In the genomic region with DNA sequence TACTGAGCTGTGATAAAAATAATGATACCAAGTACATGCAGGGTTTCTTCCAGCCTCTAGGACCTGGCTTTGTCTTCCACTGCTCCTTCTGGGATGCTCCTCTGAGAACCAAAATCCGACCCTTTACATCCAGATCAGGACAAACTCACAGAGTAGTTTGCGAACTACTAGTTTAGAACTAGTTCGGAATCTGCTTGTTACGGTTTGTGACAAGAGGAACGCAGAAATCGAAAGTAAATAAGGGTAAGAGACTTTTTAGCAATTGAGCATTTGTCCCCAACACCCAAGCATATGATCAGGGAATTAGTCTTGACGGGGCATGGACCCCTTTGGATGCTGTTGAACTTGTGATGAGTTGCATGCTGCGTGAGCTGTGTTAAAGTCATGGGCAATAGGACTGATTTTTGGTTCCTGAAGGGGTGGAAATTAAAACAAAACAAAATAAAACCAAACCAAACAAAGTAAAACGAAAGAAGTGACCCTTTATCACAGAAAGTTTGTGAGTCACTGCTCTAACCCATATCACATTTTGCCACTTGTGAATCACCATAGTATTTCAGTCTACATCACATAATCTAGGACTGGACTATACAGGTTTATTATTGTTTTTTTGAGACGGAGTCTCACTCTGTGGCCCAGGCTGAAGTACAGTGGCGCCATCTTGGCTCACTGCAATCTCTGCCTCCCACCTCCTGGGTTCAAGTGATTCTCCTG, we compare ENCODE assay signal across 13 cellular contexts. TPM values are rescaled to one million over a fixed set of nuclear protein-coding genes. Genes with fewer than 3 reads are reported as not detected.
DNase-seq lines count a peak whose midpoint lies in the region; ATAC-seq and TF ChIP-seq lines count a peak whose summit lies in the region.
"Had no signal": no experiment of that assay in that cellular context is flagged by ENCODE, and none has a peak within 500 bp of the region (broad histone marks: within the 10 kb centered on the region; RNA-seq: fewer than 3 reads in every experiment).

No MANE protein-coding gene starts in this region.

- no peak overlapping the region for H3K4me3 ChIP-seq in gastroesophageal sphincter
- H3K4me3 ChIP-seq in smooth muscle cell = peak overlapping the region; percentile 3
- H3K4me3 ChIP-seq: dorsolateral prefrontal cortex had no signal

- no peak for TF ChIP-seq POLR2A in gastroesophageal sphincter (IDR thresholded peaks at IDR 0.05)

- no peaks in the 10 kb centered on the region for H4K20me1 ChIP-seq in smooth muscle cell (ENCODE audit: low read depth)

- peak overlapping the region; percentile 3 for H2AFZ ChIP-seq in smooth muscle cell (ENCODE audit: low read depth)

- H3K27ac ChIP-seq in gastroesophageal sphincter = peak overlapping the region; percentile 55 to 84 (median 75)
- peak overlapping the region; percentile 99 for H3K27ac ChIP-seq in smooth muscle cell (ENCODE audit: low read depth)
- no peak overlapping the region for H3K27ac ChIP-seq in caudate nucleus (ENCODE audit: low read depth, low read length)

- H3K4me2 ChIP-seq in smooth muscle cell = peak overlapping the region; percentile 67

- DNase-seq in H4 (ENCODE audit: low spot score) (peak; percentile 77), astrocyte of the hippocampus (ENCODE audit: low read depth, low spot score) (peak; percentile 57), smooth muscle cell (lab: John Stamatoyannopoulos, UW; ENCODE audit: unreplicated experiment) (no peak), caudate nucleus (lab: John Stamatoyannopoulos, UW) (no peak), COLO829 (ENCODE audit: low spot score) (no peak)
- DNase-seq: CD8-positive, alpha-beta memory T cell; dorsolateral prefrontal cortex; immature natural killer cell; NCI-H1092; posterior cingulate gyrus had no signal

- TF ChIP-seq EP300 in gastroesophageal sphincter (IDR thresholded peaks at IDR 0.05) = no peak

- no peaks in the 10 kb centered on the region for H3K27me3 ChIP-seq in gastroesophageal sphincter
- H3K27me3 ChIP-seq in smooth muscle cell (ENCODE audit: low read depth) = no peaks in the 10 kb centered on the region
- H3K27me3 ChIP-seq: dorsolateral prefrontal cortex had no signal

- ATAC-seq in gastroesophageal sphincter = peak; percentile 11
- no peak for ATAC-seq in GM21360 (IDR thresholded peaks at IDR 0.05; ENCODE audit: unreplicated experiment)
- ATAC-seq in GM21367 (IDR thresholded peaks at IDR 0.05; ENCODE audit: unreplicated experiment) = no peak

- H3K36me3 ChIP-seq in gastroesophageal sphincter = no peaks in the 10 kb centered on the region
- H3K36me3 ChIP-seq in smooth muscle cell (ENCODE audit: low read depth) = no peaks in the 10 kb centered on the region

- TF ChIP-seq CTCF in gastroesophageal sphincter (IDR thresholded peaks at IDR 0.05) (peak in 2 of 4 experiments; percentile 26 to 28), smooth muscle cell (IDR thresholded peaks at IDR 0.05; ENCODE audit: borderline replicate concordance, insufficient read depth, poor library complexity, severe bottlenecking) (no peak)

- H3K4me1 ChIP-seq in gastroesophageal sphincter (peaks cover 0 to 52% (median 4%) of the 10 kb centered on the region in 3 donors), smooth muscle cell (ENCODE audit: low read depth) (peaks cover 13% of the 10 kb centered on the region)

- H3F3A ChIP-seq in smooth muscle cell (ENCODE audit: low read depth) = peaks cover 10% of the 10 kb centered on the region

- H3K9me3 ChIP-seq in gastroesophageal sphincter (no peaks in the 10 kb centered on the region), smooth muscle cell (replicated peaks; ENCODE audit: low read depth) (no peaks in the 10 kb centered on the region)

- WGBS in gastroesophageal sphincter (ENCODE audit: low coverage in 1 of 2), 2 donors = 79% methylated on average over 6 to 11 of the region's 11 CpGs
- 66% methylated on average over 11 of the region's 11 CpGs for WGBS in smooth muscle cell (ENCODE audit: low lambda C conversion rate)

- H3K9ac ChIP-seq in smooth muscle cell (ENCODE audit: low read depth) = peak overlapping the region; percentile 85

- no peaks in the 10 kb centered on the region for H3K79me2 ChIP-seq in smooth muscle cell (ENCODE audit: low read depth)

RNA-seq across cellular contexts. Expression of a gene that starts 35.7 kb away (rescaled TPM):
- total RNA-seq in H4 (2014; rRNA removed; shearing (Covaris generic)) = 70.3 and 78.3 TPM in 2 replicates
- total RNA-seq in gastroesophageal sphincter (100 to 1,000 TPM; 344 to 570 (median 393) TPM), smooth muscle cell (172 and 184 TPM in 2 replicates)
- 81.6 and 90.9 TPM in 2 replicates for polyA plus RNA-seq in smooth muscle cell

Comparison
In these comparisons a context has a peak if more than half of its experiments do, and no peak if none do; other contexts are left out.
1. DNase-seq: peak in H4 (single experiment) and astrocyte of the hippocampus (single experiment); none in smooth muscle cell (single experiment), caudate nucleus (0 of 61) and COLO829 (single experiment).